8 cellular contexts compared by ENCODE assay signal in the genomic region with DNA sequence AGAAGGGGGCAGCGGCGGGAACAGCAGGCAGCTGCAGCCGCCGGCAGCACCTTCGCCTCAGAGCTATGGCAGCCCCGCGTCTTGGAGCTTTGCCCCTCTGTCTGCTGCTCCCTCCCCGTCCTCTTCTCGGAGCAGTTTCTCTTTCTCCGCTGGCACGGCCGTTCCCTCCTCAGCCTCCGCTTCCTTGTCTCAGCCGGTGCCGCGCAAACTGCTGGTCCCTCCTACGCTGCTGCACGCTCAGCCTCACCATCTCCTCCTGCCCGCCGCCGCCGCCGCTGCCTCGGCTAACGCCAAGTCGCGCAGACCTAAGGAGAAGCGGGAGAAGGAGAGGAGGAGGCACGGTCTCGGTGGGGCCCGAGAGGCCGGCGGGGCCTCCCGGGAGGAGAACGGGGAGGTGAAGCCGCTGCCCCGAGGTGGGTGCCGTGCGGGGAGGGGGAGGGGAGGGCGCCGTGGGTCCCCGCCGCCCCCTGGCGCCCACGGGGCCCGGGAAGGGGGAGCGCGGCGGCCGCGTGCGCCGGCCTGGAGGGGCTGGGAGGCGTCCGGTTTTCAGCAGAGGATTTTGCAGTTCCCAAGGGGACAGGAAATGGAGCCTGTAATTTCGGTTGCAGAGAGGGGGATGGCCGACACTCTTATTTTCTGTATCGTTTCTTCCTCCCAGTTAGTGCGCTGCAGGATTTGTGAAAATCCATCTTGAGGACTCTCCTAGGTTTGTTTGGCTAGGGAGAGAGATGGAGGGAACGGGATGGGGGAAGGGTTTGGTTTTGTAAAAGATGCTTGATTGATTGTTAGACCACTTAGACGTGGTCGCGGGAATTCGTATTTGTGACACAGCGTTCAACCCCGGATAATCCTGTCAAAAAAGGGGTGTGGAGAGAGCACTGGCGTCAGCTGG. TPM values are rescaled to one million over a fixed set of nuclear protein-coding genes. Genes with fewer than 3 reads are reported as not detected.
DNase-seq lines count a peak whose midpoint lies in the region; ATAC-seq and TF ChIP-seq lines count a peak whose summit lies in the region.

No MANE protein-coding gene starts in this region.

- no peaks in the 10 kb centered on the region for H3K27me3 ChIP-seq in tibial artery

- no peaks in the 10 kb centered on the region for H3K27me3 Mint-ChIP-seq in IgD-negative memory B cell

- ATAC-seq in GM21529 (IDR thresholded peaks at IDR 0.05; ENCODE audit: unreplicated experiment) (peak; percentile 26), omental fat pad (ENCODE audit: low FRiP score) (peak; percentile 66)

- TF ChIP-seq CTCF in omental fat pad (IDR thresholded peaks at IDR 0.05) (no peak), tibial artery (IDR thresholded peaks at IDR 0.05) (no peak)

- intact Hi-C loops in tibial artery (cut with DNase I; ENCODE audit: low total_unique reads): loop anchor here (2.0 kb wide), 1 partner anchor 102 kb away; the partner anchor contains the start of genes PHTF2 and TMEM60

- H3K27ac Mint-ChIP-seq in IgD-negative memory B cell: peak overlapping the region; percentile 82 to 97 (median 96)

- peak overlapping the region; percentile 92 to 98 for H3K27ac ChIP-seq in tibial artery

- peaks cover 0 to 70% (median 30%) of the 10 kb centered on the region in 4 donors for H3K4me1 ChIP-seq in tibial artery

- DNase-seq in DMS 273 (lab: John Stamatoyannopoulos, UW; ENCODE audit: unreplicated experiment) (peak; percentile 87), SHP77 (lab: John Stamatoyannopoulos, UW) (peak; percentile 5 to 49), glomerular endothelial cell (ENCODE audit: extremely low read depth, low read depth, low spot score) (peak; percentile 18), omental fat pad (ENCODE audit: low spot score) (no peak), tibial artery (peak; percentile 65 to 75)
- peak; percentile 72 for DNase-seq in activated naive CD4-positive, alpha-beta T cell treated with Interleukin-2 at 50 U/mL for 16 hours

- no peaks in the 10 kb centered on the region for H3K9me3 ChIP-seq in tibial artery

- peaks cover 4% of the 10 kb centered on the region for H3K36me3 Mint-ChIP-seq in IgD-negative memory B cell

- H3K4me3 Mint-ChIP-seq in IgD-negative memory B cell: peak overlapping the region; percentile 90 to 99 (median 97)

- H3K4me1 Mint-ChIP-seq in IgD-negative memory B cell: peaks cover 38 to 41% (median 38%) of the 10 kb centered on the region in 3 donors

- H3K36me3 ChIP-seq in tibial artery: no peaks in the 10 kb centered on the region

- H3K9me3 Mint-ChIP-seq in IgD-negative memory B cell: no peaks in the 10 kb centered on the region

- peak overlapping the region; percentile 94 to 98 for H3K4me3 ChIP-seq in tibial artery

RNA-seq across cellular contexts. Expression of gene RSBN1L, which starts 0.6 kb away (rescaled TPM):
- 8.0 TPM for polyA plus RNA-seq in IgD-negative memory B cell
- total RNA-seq in glomerular endothelial cell: 13.0 and 15.5 TPM in 2 replicates
- total RNA-seq in omental fat pad: 10 to 100 TPM in 1 of 4 donors, 1 to 10 TPM in 3; 7.5 to 31.2 (median 9.0) TPM
